Comparison of ENCODE assay signal across 8 cellular contexts in the genomic region with DNA sequence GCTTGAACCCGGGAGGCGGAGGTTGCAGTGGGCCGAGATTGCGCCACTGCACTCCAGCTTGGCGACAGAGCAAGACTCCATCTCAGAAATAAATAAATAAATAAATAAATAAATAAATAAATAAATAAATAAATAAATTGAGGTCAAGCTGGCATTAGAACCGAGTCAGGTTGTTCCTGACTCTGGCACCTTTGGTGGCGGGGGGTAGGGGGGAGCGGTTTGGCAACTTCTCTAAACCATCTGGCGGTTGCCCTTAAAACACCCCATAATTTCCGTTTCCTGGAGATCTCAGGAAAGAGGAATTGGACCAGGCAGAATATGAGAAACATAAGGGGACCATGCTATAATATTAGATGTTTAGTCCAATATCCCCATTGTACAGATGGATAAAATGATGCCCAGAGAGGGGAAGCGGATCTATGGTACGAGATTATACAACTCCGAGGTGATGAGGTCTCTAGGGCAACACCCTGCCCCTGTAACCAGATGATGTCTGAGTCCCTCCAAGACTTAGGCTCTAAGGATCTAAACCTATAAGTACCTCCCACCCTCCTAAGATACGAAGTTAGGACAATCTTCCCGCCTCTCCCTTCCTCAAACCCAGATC. TPM values are rescaled to one million over a fixed set of nuclear protein-coding genes. Genes with fewer than 3 reads are reported as not detected.
DNase-seq lines count a peak whose midpoint lies in the region; ATAC-seq and TF ChIP-seq lines count a peak whose summit lies in the region.

No MANE protein-coding gene starts in this region.

- H3K4me3 ChIP-seq in LNCaP clone FGC (ENCODE audit: low read depth, low read length) (peak overlapping the region; percentile 77), mammary epithelial cell (replicated peaks in 1 of 3; ENCODE audit: insufficient read depth in 1 of 3, low read depth in 2 of 3, low read length in 3 of 3) (peak overlapping the region; percentile 78 to 91 (median 87)), mucosa of stomach (ENCODE audit: low read length) (peak overlapping the region; percentile 94)

- DNase-seq in CD4-positive, alpha-beta T cell: no peak
- DNase-seq in LNCaP clone FGC (ENCODE audit: low read depth) (no peak), mammary epithelial cell (no peak), NK-92 (lab: John Stamatoyannopoulos, UW; ENCODE audit: unreplicated experiment) (no peak), UCSD-AML1 (lab: John Stamatoyannopoulos, UW; ENCODE audit: unreplicated experiment) (no peak)

- POLR2A ChIA-PET in CD4-positive, alpha-beta T cell (lab: Charles Lee): interaction anchor here (1.1 to 1.6 kb wide), 2 partner anchors 9 to 393 kb away, joined by 6 to 11 read pairs; no protein-coding TSS in a partner anchor

- no peaks in the 10 kb centered on the region for H3K9me3 ChIP-seq in CD4-positive, alpha-beta T cell (ENCODE audit: control insufficient read depth, low read length)
- H3K9me3 ChIP-seq in mammary epithelial cell (replicated peaks; ENCODE audit: insufficient read depth, low read length): no peaks in the 10 kb centered on the region
- no peaks in the 10 kb centered on the region for H3K9me3 ChIP-seq in mucosa of stomach (ENCODE audit: control insufficient read depth, low read length)

- no peak overlapping the region for H3K27ac ChIP-seq in CD4-positive, alpha-beta T cell (ENCODE audit: low read depth, low read length)
- H3K27ac ChIP-seq in mammary epithelial cell (ENCODE audit: insufficient read depth, low read depth, low read length): peak overlapping the region; percentile 84

- H3K9me3 Mint-ChIP-seq in CD4-positive, alpha-beta T cell: no peaks in the 10 kb centered on the region

- H3K4me1 ChIP-seq in mammary epithelial cell (ENCODE audit: insufficient read depth, low read length) (peaks cover 16% of the 10 kb centered on the region), mucosa of stomach (ENCODE audit: control insufficient read depth, insufficient read depth, low read length) (peaks cover 7% of the 10 kb centered on the region)

- intact Hi-C loops in CD4-positive, alpha-beta T cell (cut with DNase I, micrococcal nuclease): loop anchor here (2.0 to 10.0 kb wide), 11 partner anchors 141 to 1739 kb away; partner anchors contain the start of genes INPPL1 (in 2 of the 2), ANAPC15 (in 1 of the 2), ATG16L2 (in 1 of the 2) and C2CD3 (in 1 of the 2)
- intact Hi-C loops in mammary epithelial cell (cut with micrococcal nuclease): loop anchor here (1.0 to 5.0 kb wide), 6 partner anchors 79 to 621 kb away; no protein-coding TSS in a partner anchor

- H3K36me3 ChIP-seq in mammary epithelial cell (ENCODE audit: insufficient read depth, low read length) (no peaks in the 10 kb centered on the region), mucosa of stomach (ENCODE audit: control insufficient read depth, insufficient read depth, low read length) (no peaks in the 10 kb centered on the region)

- TF ChIP-seq POLR2A in GM18505 (IDR thresholded peaks at IDR 0.05; ENCODE audit: borderline replicate concordance, extremely low read depth, insufficient read depth, insufficient read length): no peak

- H2AFZ ChIP-seq in mammary epithelial cell (ENCODE audit: low read depth, low read length): peak overlapping the region; percentile 98

- dilution Hi-C loops in mammary epithelial cell (cut with HindIII; ENCODE audit: low sequenced_read_pairs): no loop called here

- peak overlapping the region; percentile 67 for H3K9ac ChIP-seq in mammary epithelial cell (ENCODE audit: insufficient read depth, low read length)
- H3K9ac ChIP-seq in mucosa of stomach (ENCODE audit: low read length): peak overlapping the region; percentile 79

- peaks cover 18% of the 10 kb centered on the region for H3K36me3 Mint-ChIP-seq in CD4-positive, alpha-beta T cell (ENCODE audit: low read depth)

- no peak for TF ChIP-seq CTCF in CD4-positive, alpha-beta T cell (IDR thresholded peaks at IDR 0.05)
- TF ChIP-seq CTCF in LNCaP clone FGC (IDR thresholded peaks at IDR 0.05; ENCODE audit: control insufficient read depth, extremely low read depth, insufficient read depth) (no peak), mammary epithelial cell (conservative IDR thresholded peaks at IDR 0.05 in 1 of 2, IDR thresholded peaks at IDR 0.05 in 1 of 2; ENCODE audit: extremely low read depth in 1 of 2, insufficient read depth in 1 of 2, low read depth in 1 of 2, low read length in 2 of 2) (no peak)

- H3K79me2 ChIP-seq in mammary epithelial cell (ENCODE audit: insufficient read depth, low read length): peaks cover 37% of the 10 kb centered on the region

- H3K4me3 Mint-ChIP-seq in CD4-positive, alpha-beta T cell: peak overlapping the region; percentile 92

- peak overlapping the region; percentile 88 for H3K27ac Mint-ChIP-seq in CD4-positive, alpha-beta T cell

- no peaks in the 10 kb centered on the region for H3K27me3 Mint-ChIP-seq in CD4-positive, alpha-beta T cell

- WGBS in mammary epithelial cell (ENCODE audit: low coverage, missing lambda C conversion rate): 68% methylated on average over 12 of the region's 15 CpGs

- no TSS peak for BruUV-seq in mammary epithelial cell (replicated peaks; lab: Mats Ljungman, UMichigan)

- in situ Hi-C loops in mammary epithelial cell (cut with MboI; ENCODE audit: low sequenced_read_pairs in 2 of 2): loop anchor here in 1 of 2 donors (5.0 kb wide), 1 partner anchor 456 kb away; no protein-coding TSS in a partner anchor

- no peaks in the 10 kb centered on the region for H3K27me3 ChIP-seq in CD4-positive, alpha-beta T cell (ENCODE audit: control insufficient read depth, insufficient read depth, low read length)
- H3K27me3 ChIP-seq in mammary epithelial cell (ENCODE audit: insufficient read depth, low read length): no peaks in the 10 kb centered on the region
- H3K27me3 ChIP-seq in mucosa of stomach (ENCODE audit: control insufficient read depth, insufficient read depth, low read length): no peaks in the 10 kb centered on the region

- CTCF ChIA-PET in CD4-positive, alpha-beta T cell (lab: Charles Lee): interaction anchor here (1.1 to 1.4 kb wide), 3 partner anchors 12 to 505 kb away, joined by 4 to 8 read pairs (median 6); partner anchors contain the start of genes RNF121 and XNDC1N
- CTCF ChIA-PET in mammary epithelial cell (lab: Charles Lee; ENCODE audit: low non-redundant PET): interaction anchor here (0.6 to 0.7 kb wide), 2 partner anchors 46 to 197 kb away, joined by 4 to 9 read pairs; no protein-coding TSS in a partner anchor

- peaks cover 41% of the 10 kb centered on the region for H3K4me1 Mint-ChIP-seq in CD4-positive, alpha-beta T cell (ENCODE audit: low read depth)

- H3K4me2 ChIP-seq in mammary epithelial cell (ENCODE audit: insufficient read depth, low read depth, low read length): peak overlapping the region; percentile 93

- H4K20me1 ChIP-seq in mammary epithelial cell (ENCODE audit: insufficient read depth, low read length): no peaks in the 10 kb centered on the region

- no peak for ATAC-seq in CD4-positive, alpha-beta T cell (ENCODE audit: poor library complexity)
- ATAC-seq in GM18505 (IDR thresholded peaks at IDR 0.05; ENCODE audit: unreplicated experiment) (no peak), GM21423 (IDR thresholded peaks at IDR 0.05; ENCODE audit: unreplicated experiment) (no peak)

RNA-seq across cellular contexts. Expression of gene CLPB, which starts 0.8 kb away (rescaled TPM):
- 1 to 10 TPM; 8.7 TPM for total RNA-seq in CD4-positive, alpha-beta T cell
- total RNA-seq in mammary epithelial cell: 10 to 100 TPM; 33.2 to 42.7 TPM
- polyA plus RNA-seq in mammary epithelial cell: 30.7 TPM
- polyA minus RNA-seq in mammary epithelial cell: 97.3 TPM
